In the genomic region with DNA sequence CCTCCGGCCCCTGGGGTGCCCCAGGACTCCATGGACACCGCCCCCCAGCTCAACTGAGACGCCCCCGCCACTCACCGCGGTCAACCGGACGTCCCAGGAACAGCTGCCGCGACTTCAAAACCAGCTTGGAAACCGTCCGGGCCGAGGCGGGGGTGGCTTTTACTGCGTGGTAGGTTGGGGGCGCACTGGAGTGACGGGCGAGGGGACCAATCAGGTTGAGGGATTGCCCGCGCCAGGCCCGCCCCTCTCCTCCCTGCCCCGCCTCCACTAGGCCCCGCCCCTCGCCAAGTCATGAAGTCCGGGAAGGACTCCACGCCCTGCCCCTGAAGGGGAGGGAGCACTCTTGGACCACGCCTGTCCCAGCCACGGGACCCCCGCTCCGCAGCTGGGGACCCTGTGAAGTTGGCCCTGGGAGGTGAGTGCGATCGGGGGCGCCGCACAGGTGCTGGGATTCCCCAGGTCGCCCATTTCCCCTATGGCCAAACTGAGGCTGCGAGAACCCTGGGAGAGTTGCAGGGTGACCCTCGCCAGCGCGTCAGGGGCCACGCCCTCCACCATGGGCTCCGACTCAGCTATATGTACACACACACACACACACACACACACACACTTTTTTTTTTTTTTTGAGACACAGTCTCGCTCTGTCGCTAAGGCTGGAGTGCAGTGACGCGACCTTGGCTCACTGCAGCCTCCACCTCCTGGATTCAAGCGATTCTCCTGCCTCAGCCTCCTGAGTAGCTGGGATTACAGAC, we compare ENCODE assay signal across 8 cellular contexts. TPM values are rescaled to one million over a fixed set of nuclear protein-coding genes. Genes with fewer than 3 reads are reported as not detected.
DNase-seq lines count a peak whose midpoint lies in the region; ATAC-seq and TF ChIP-seq lines count a peak whose summit lies in the region.

A gene with protein sequence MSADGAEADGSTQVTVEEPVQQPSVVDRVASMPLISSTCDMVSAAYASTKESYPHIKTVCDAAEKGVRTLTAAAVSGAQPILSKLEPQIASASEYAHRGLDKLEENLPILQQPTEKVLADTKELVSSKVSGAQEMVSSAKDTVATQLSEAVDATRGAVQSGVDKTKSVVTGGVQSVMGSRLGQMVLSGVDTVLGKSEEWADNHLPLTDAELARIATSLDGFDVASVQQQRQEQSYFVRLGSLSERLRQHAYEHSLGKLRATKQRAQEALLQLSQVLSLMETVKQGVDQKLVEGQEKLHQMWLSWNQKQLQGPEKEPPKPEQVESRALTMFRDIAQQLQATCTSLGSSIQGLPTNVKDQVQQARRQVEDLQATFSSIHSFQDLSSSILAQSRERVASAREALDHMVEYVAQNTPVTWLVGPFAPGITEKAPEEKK (minus strand): TSS at position 134 of the 752 bp plus-strand sequence. CDS start 6,273 bp downstream, outside the sequence.

- H2AFZ ChIP-seq in neural progenitor cell (replicated peaks), result peak within 1 kb of the TSS; percentile 89

- H3K79me2 ChIP-seq in neural progenitor cell (ENCODE audit: low read depth), result peaks cover 39% of the 10 kb centered on the region

- H3K4me1 Mint-ChIP-seq in CD4-positive, CD25-positive, alpha-beta regulatory T cell, result peaks cover 5 to 24% (median 8%) of the 10 kb centered on the region in 4 donors
- peaks cover 14% of the 10 kb centered on the region for H3K4me1 Mint-ChIP-seq in neural progenitor cell

- TF ChIP-seq CTCF in foreskin fibroblast (IDR thresholded peaks at IDR 0.05; ENCODE audit: low read depth, low read length) (no peak), neural progenitor cell (IDR thresholded peaks at IDR 0.05) (no peak), stomach (IDR thresholded peaks at IDR 0.05) (peak in 1 of 7 experiments; percentile 15)

- H3K27ac Mint-ChIP-seq in CD4-positive, CD25-positive, alpha-beta regulatory T cell, result peak within 1 kb of the TSS; percentile 79 to 82 (median 82)
- peak within 1 kb of the TSS; percentile 42 for H3K27ac Mint-ChIP-seq in neural progenitor cell

- H3F3A ChIP-seq in neural progenitor cell (ENCODE audit: low read depth), result peaks cover 5% of the 10 kb centered on the region

- no peaks in the 10 kb centered on the region for H3K27me3 ChIP-seq in CD4-positive, CD25-positive, alpha-beta regulatory T cell (ENCODE audit: control insufficient read depth, insufficient read depth, low read length)
- H3K27me3 ChIP-seq in SJCRH30, result no peaks in the 10 kb centered on the region
- H3K27me3 ChIP-seq in neural progenitor cell, result no peaks in the 10 kb centered on the region
- no peaks in the 10 kb centered on the region for H3K27me3 ChIP-seq in stomach

- H3K36me3 Mint-ChIP-seq in CD4-positive, CD25-positive, alpha-beta regulatory T cell, result no peaks in the 10 kb centered on the region
- no peaks in the 10 kb centered on the region for H3K36me3 Mint-ChIP-seq in neural progenitor cell

- H3K4me2 ChIP-seq in neural progenitor cell, result peak within 1 kb of the TSS; percentile 85

- TF ChIP-seq EP300 in stomach (IDR thresholded peaks at IDR 0.05), result no peak

- DNase-seq in CD4-positive, CD25-positive, alpha-beta regulatory T cell, result peak; percentile 75 to 89 (median 82)
- DNase-seq in HS-27A (ENCODE audit: low read depth) (peak; percentile 68), SJCRH30 (peak; percentile 95 to 98), activated gamma-delta T cell treated with Interleukin-2 at 50 U/mL for 16 hours (peak; percentile 82), foreskin fibroblast (peak; percentile 92 to 98), neural progenitor cell (ENCODE audit: low spot score) (peak; percentile 95), stomach (peak; percentile 98)

- 2 to 7% (median 2%) methylated on average over 21 to 46 of the region's 46 CpGs for WGBS in stomach, 5 donors

- no peaks in the 10 kb centered on the region for H3K9me3 ChIP-seq in CD4-positive, CD25-positive, alpha-beta regulatory T cell (ENCODE audit: control insufficient read depth in 2 of 2, low read length in 2 of 2)
- H3K9me3 ChIP-seq in SJCRH30 (replicated peaks), result no peaks in the 10 kb centered on the region
- H3K9me3 ChIP-seq in neural progenitor cell (ENCODE audit: low read depth), result no peaks in the 10 kb centered on the region
- H3K9me3 ChIP-seq in stomach, result no peaks in the 10 kb centered on the region

- no peaks in the 10 kb centered on the region for H3K36me3 ChIP-seq in CD4-positive, CD25-positive, alpha-beta regulatory T cell (ENCODE audit: control insufficient read depth, insufficient read depth, low read length)
- H3K36me3 ChIP-seq in SJCRH30 (no peaks in the 10 kb centered on the region), neural progenitor cell (no peaks in the 10 kb centered on the region), stomach (peaks cover 0 to 4% (median 1%) of the 10 kb centered on the region in 4 donors)

- peaks cover 18% of the 10 kb centered on the region for H3K4me1 ChIP-seq in CD4-positive, CD25-positive, alpha-beta regulatory T cell (ENCODE audit: control insufficient read depth, insufficient read depth, low read length, poor library complexity, severe bottlenecking)
- H3K4me1 ChIP-seq in SJCRH30, result peaks cover 13% of the 10 kb centered on the region
- no peaks in the 10 kb centered on the region for H3K4me1 ChIP-seq in neural progenitor cell
- H3K4me1 ChIP-seq in stomach, result peaks cover 6 to 45% (median 17%) of the 10 kb centered on the region in 4 donors

- peak within 1 kb of the TSS; percentile 67 for H3K4me3 ChIP-seq in CD4-positive, CD25-positive, alpha-beta regulatory T cell (ENCODE audit: low read depth, low read length)
- peak within 1 kb of the TSS; percentile 67 for H3K4me3 ChIP-seq in SJCRH30
- peak within 1 kb of the TSS; percentile 78 to 99 for H3K4me3 ChIP-seq in foreskin fibroblast (ENCODE audit: low read depth in 1 of 2, low read length in 2 of 2)
- peak within 1 kb of the TSS; percentile 97 for H3K4me3 ChIP-seq in neural progenitor cell
- H3K4me3 ChIP-seq in stomach, result peak within 1 kb of the TSS; percentile 66 to 80 (median 72)

- peak within 1 kb of the TSS; percentile 69 for H3K9ac ChIP-seq in neural progenitor cell

- H3K4me3 Mint-ChIP-seq in CD4-positive, CD25-positive, alpha-beta regulatory T cell, result peak within 1 kb of the TSS; percentile 85 to 93 (median 92)
- peak within 1 kb of the TSS; percentile 88 for H3K4me3 Mint-ChIP-seq in neural progenitor cell

- ATAC-seq in CD4-positive, CD25-positive, alpha-beta regulatory T cell (ENCODE audit: low read depth in 2 of 2), result peak; percentile 91 to 92
- ATAC-seq in GM19328 (IDR thresholded peaks at IDR 0.05; ENCODE audit: unreplicated experiment), result peak; percentile 59

- intact Hi-C loops in stomach (cut with DNase I; ENCODE audit: low total_unique reads), result no loop called here

- H3K9me3 Mint-ChIP-seq in CD4-positive, CD25-positive, alpha-beta regulatory T cell, result no peaks in the 10 kb centered on the region
- H3K9me3 Mint-ChIP-seq in neural progenitor cell, result no peaks in the 10 kb centered on the region

- H3K27me3 Mint-ChIP-seq in CD4-positive, CD25-positive, alpha-beta regulatory T cell, result no peaks in the 10 kb centered on the region
- peaks cover 11% of the 10 kb centered on the region for H3K27me3 Mint-ChIP-seq in neural progenitor cell (ENCODE audit: insufficient read depth, low read depth)

- TF ChIP-seq POLR2A in stomach (IDR thresholded peaks at IDR 0.05), result no peak

- peak within 1 kb of the TSS; percentile 69 for H3K27ac ChIP-seq in CD4-positive, CD25-positive, alpha-beta regulatory T cell (ENCODE audit: insufficient read depth, low read length, poor library complexity, severe bottlenecking)
- H3K27ac ChIP-seq in SJCRH30 (peak within 1 kb of the TSS; percentile 6; the same call in 1 of the 2 replicates), neural progenitor cell (no peak within 1 kb of the TSS), stomach (peak within 1 kb of the TSS; percentile 70 to 91 (median 90))

- H4K20me1 ChIP-seq in neural progenitor cell (ENCODE audit: low read depth), result peaks cover 28% of the 10 kb centered on the region

RNA-seq across cellular contexts. Expression of the gene that starts here (rescaled TPM):
- 28.6 TPM for total RNA-seq in CD4-positive, CD25-positive, alpha-beta regulatory T cell
- polyA plus RNA-seq in CD4-positive, CD25-positive, alpha-beta regulatory T cell, result 10 to 100 TPM; 26.5 to 35.6 (median 31.4) TPM
- 49.0 and 50.1 TPM in 2 replicates for total RNA-seq in SJCRH30 (2014; rRNA removed; shearing (Covaris generic))
- 49.7 and 108 TPM in 2 replicates for total RNA-seq in neural progenitor cell (ENCODE audit: low replicate concordance)
- 10 to 100 TPM in 4 of 5 donors, 1 to 10 TPM in 1; 8.9 to 42.6 (median 16.3) TPM for total RNA-seq in stomach
- polyA plus RNA-seq in stomach, result 10 to 100 TPM; 39.2 to 55.3 (median 44.0) TPM
